18 cellular contexts compared by ENCODE assay signal in genomic region chr9:117290809-117291208, GRCh38.
"Had no signal": no experiment of that assay in that cellular context is flagged by ENCODE, and none has a peak within 500 bp of the region (broad histone marks: within the 10 kb centered on the region; RNA-seq: fewer than 3 reads in every experiment).

No MANE protein-coding gene starts in this region.

- DNase-seq: activated CD4-positive, alpha-beta T cell treated with anti-CD3 and anti-CD28 coated beads, Interleukin-2, amount 50 U/mL, for 1 hour; activated T-cell treated with anti-CD3 and anti-CD28 coated beads for 4 hours; amniotic stem cell; endodermal cell; erythroblast; immature natural killer cell; mucosa of descending colon; right lobe of liver; spleen; stimulated activated CD4-positive, alpha-beta T cell treated with anti-CD3 and anti-CD28 coated beads, Interleukin-1b, Interleukin-23, amount 100 ng/mL, for 48 hours had no signal

- H3K27ac ChIP-seq: breast epithelium, prostate gland, right lobe of liver, spleen, tibial nerve, vagina had no signal

- H3K9me3 Mint-ChIP-seq: endodermal cell, nephron had no signal

- H3K9me3 ChIP-seq: breast epithelium, mucosa of descending colon, prostate gland, right lobe of liver, spleen, tibial nerve, vagina had no signal

- H3K36me3 Mint-ChIP-seq: activated naive CD4-positive, alpha-beta T cell treated with anti-CD3 and anti-CD28 coated beads, Interleukin-2, amount 50 U/mL, for 72 hours; immature natural killer cell; stimulated activated memory B cell treated with anti-CD40 and anti-IgM and Interleukin-4, amounts not matched to agents 10 μg/mL and 1 μg/mL and 100 μg/mL, for 72 hours had no signal

- H3K4me1 ChIP-seq: breast epithelium, right lobe of liver, spleen, tibial nerve, vagina had no signal

- H3K4me1 Mint-ChIP-seq: endodermal cell; immature natural killer cell; stimulated activated memory B cell treated with anti-CD40 and anti-IgM and Interleukin-4, amounts not matched to agents 10 μg/mL and 1 μg/mL and 100 μg/mL, for 72 hours had no signal

- H3K4me3 Mint-ChIP-seq: endodermal cell; immature natural killer cell; nephron; stimulated activated memory B cell treated with anti-CD40 and anti-IgM and Interleukin-4, amounts not matched to agents 10 μg/mL and 1 μg/mL and 100 μg/mL, for 72 hours had no signal

- H3K27ac Mint-ChIP-seq: activated naive CD4-positive, alpha-beta T cell treated with anti-CD3 and anti-CD28 coated beads, Interleukin-2, amount 50 U/mL, for 72 hours; endodermal cell; immature natural killer cell; nephron; stimulated activated memory B cell treated with anti-CD40 and anti-IgM and Interleukin-4, amounts not matched to agents 10 μg/mL and 1 μg/mL and 100 μg/mL, for 72 hours had no signal

- H3K36me3 ChIP-seq: breast epithelium, prostate gland, right lobe of liver, spleen, tibial nerve, vagina had no signal

- ATAC-seq: activated naive CD4-positive, alpha-beta T cell treated with anti-CD3 and anti-CD28 coated beads, Interleukin-2, amount 50 U/mL, for 72 hours; left lobe of liver; mucosa of descending colon; right lobe of liver; stimulated activated memory B cell treated with anti-CD40 and anti-IgM and Interleukin-4, amounts not matched to agents 10 μg/mL and 1 μg/mL and 100 μg/mL, for 72 hours had no signal

- H3K27me3 ChIP-seq: breast epithelium, right lobe of liver, spleen, tibial nerve, vagina had no signal

- H3K27me3 Mint-ChIP-seq: stimulated activated memory B cell treated with anti-CD40 and anti-IgM and Interleukin-4, amounts not matched to agents 10 μg/mL and 1 μg/mL and 100 μg/mL, for 72 hours had no signal

- H3K4me3 ChIP-seq: breast epithelium, mucosa of descending colon, prostate gland, right lobe of liver, spleen, tibial nerve, vagina had no signal
